Comparison of ENCODE assay signal across 18 cellular contexts in the genomic region with DNA sequence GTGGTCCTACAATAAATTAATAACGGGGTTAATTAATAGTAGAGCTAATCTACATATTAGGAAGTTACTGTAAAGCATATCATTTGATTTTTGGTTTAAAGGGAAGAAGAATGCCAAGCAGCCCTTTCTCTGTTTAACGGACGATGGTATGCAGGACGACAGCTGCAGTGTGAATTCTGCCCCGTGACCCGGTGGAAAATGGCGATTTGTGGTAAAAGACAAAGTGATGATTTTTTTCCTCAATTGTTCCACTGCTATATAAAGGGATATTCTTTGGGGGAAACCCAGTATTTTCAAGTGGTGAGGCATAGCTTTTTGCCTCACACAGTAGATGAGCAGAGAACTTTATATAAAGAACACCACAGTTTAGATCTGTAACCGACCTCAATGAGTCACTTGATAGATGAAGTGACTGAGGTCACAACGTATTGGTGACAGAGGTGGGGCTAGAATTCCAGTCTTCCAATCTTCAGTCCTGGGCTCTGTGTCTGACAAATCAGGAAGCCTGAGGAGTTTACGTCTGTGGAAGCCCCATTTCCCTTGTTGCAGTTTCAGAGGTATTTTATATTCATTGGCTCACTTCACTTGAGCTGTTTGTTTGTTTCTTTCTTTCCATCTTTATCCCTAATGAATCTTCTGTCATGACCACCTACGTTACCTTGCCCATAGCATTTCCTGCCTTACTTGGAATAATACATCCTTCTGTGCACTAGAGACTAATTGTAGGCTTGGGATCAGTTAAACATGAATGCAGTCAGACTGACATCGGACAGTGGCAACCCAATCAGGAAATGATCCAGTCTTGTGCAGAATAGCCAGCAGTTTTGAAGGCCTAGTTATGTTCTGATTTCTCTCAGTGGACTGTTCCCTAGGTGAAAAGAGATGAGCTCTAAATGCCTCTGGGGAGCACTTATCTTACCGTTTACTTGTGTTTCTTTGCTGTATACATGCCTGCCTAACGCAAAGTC. TPM values are rescaled to one million over a fixed set of nuclear protein-coding genes. Genes with fewer than 3 reads are reported as not detected.
DNase-seq lines count a peak whose midpoint lies in the region; TF ChIP-seq lines count a peak whose summit lies in the region.
"Had no signal": no experiment of that assay in that cellular context is flagged by ENCODE, and none has a peak within 500 bp of the region (broad histone marks: within the 10 kb centered on the region; RNA-seq: fewer than 3 reads in every experiment).

No MANE protein-coding gene starts in this region.

- in situ Hi-C loops in GM13976 (cut with MboI; ENCODE audit: low sequenced_read_pairs, unreplicated experiment): no loop called here

- TF ChIP-seq CTCF in HFFc6 (IDR thresholded peaks at IDR 0.05): no peak
- no peak for TF ChIP-seq CTCF in nephron progenitor cell (IDR thresholded peaks at IDR 0.05)
- no peak for TF ChIP-seq CTCF in GM13976 (IDR thresholded peaks at IDR 0.05; ENCODE audit: borderline replicate concordance, control extremely low read depth, extremely low read depth, insufficient read depth, missing control alignments)

- H3K27ac Mint-ChIP-seq in HFFc6 (peak overlapping the region; percentile 7; the same call in 1 of the 2 replicates), nephron progenitor cell (peak overlapping the region; percentile 22)
- H3K27ac Mint-ChIP-seq in activated naive CD8-positive, alpha-beta T cell treated with anti-CD3 and anti-CD28 coated beads for 36 hours: peak overlapping the region; percentile 86

- peaks cover 8% of the 10 kb centered on the region; the same call in 1 of the 2 replicates for H3K4me1 Mint-ChIP-seq in HFFc6 (ENCODE audit: low read depth)
- H3K4me1 Mint-ChIP-seq in activated naive CD8-positive, alpha-beta T cell treated with anti-CD3 and anti-CD28 coated beads for 36 hours: peaks cover 40% of the 10 kb centered on the region
- H3K4me1 Mint-ChIP-seq in nephron progenitor cell: peaks cover 8% of the 10 kb centered on the region

- H3K4me3 Mint-ChIP-seq in HFFc6: no peak overlapping the region
- H3K4me3 Mint-ChIP-seq in activated naive CD8-positive, alpha-beta T cell treated with anti-CD3 and anti-CD28 coated beads for 36 hours: no peak overlapping the region
- no peak overlapping the region for H3K4me3 Mint-ChIP-seq in nephron progenitor cell

- H3K27me3 Mint-ChIP-seq in HFFc6 (ENCODE audit: insufficient read depth) (0 out of 2 replicates have a peak, but pooled peaks cover 2% of the 10 kb centered on the region), nephron progenitor cell (ENCODE audit: low read depth, poor library complexity) (no peaks in the 10 kb centered on the region)
- H3K27me3 Mint-ChIP-seq in activated naive CD8-positive, alpha-beta T cell treated with anti-CD3 and anti-CD28 coated beads for 36 hours: no peaks in the 10 kb centered on the region

- H3K9me3 Mint-ChIP-seq in HFFc6: no peaks in the 10 kb centered on the region
- no peaks in the 10 kb centered on the region for H3K9me3 Mint-ChIP-seq in activated naive CD8-positive, alpha-beta T cell treated with anti-CD3 and anti-CD28 coated beads for 36 hours
- H3K9me3 Mint-ChIP-seq in nephron progenitor cell: no peaks in the 10 kb centered on the region

- DNase-seq in activated CD4-positive, alpha-beta T cell treated with anti-CD3 and anti-CD28 coated beads, Interleukin-2, amount 50 U/mL, for 48 hours: peak; percentile 11 to 28
- no peak for DNase-seq in activated CD4-positive, alpha-beta T cell treated with anti-CD3 and anti-CD28 coated beads for 1 hour
- DNase-seq in HFFc6 (no peak), nephron progenitor cell (no peak), inferior parietal cortex (ENCODE audit: extremely low spot score) (no peak), GM13976 (ENCODE audit: low spot score) (no peak), SIG-M5 (lab: John Stamatoyannopoulos, UW) (no peak)
- DNase-seq in activated naive CD8-positive, alpha-beta T cell treated with anti-CD3 and anti-CD28 coated beads for 36 hours: peak; percentile 33
- DNase-seq: ACHN; activated CD4-positive, CD25-positive, alpha-beta regulatory T cell treated with anti-CD3 and anti-CD28 coated beads, Interleukin-2, amount 50 U/mL, for 72 hours; activated effector memory CD4-positive, alpha-beta T cell treated with anti-CD3 and anti-CD28 coated beads, Interleukin-2, amount 50 U/mL, for 16 hours; Calu3; HCEC 1CT; mucosa of descending colon; NCI-H2171; NCI-H82; spleen; stimulated activated naive CD4-positive, alpha-beta T cell treated with Interleukin-2 at 50 U/mL for 16 hours had no signal

- peaks cover 15% of the 10 kb centered on the region; the same call in 1 of the 2 replicates for H3K36me3 Mint-ChIP-seq in HFFc6 (ENCODE audit: low read depth)
- H3K36me3 Mint-ChIP-seq in activated naive CD8-positive, alpha-beta T cell treated with anti-CD3 and anti-CD28 coated beads for 36 hours: peaks cover 32% of the 10 kb centered on the region
- H3K36me3 Mint-ChIP-seq in nephron progenitor cell (ENCODE audit: low read depth): peaks cover 65% of the 10 kb centered on the region

RNA-seq across cellular contexts. Expression of gene ZRSR2, which starts 30.1 kb away (rescaled TPM):
- 1 to 10 TPM; 5.1 to 7.0 (median 5.6) TPM for total RNA-seq in HFFc6 (2021; fragmentation: NEBNext Ultra II Directional; extraction: Animal tissue kit (Norgen Biotek cat#: 25700))
- total RNA-seq in activated naive CD8-positive, alpha-beta T cell treated with anti-CD3 and anti-CD28 coated beads for 36 hours: 10 to 100 TPM; 11.2 to 12.5 TPM

RNA-seq across cellular contexts. Expression of gene AP1S2, which starts 34.2 kb away (rescaled TPM):
- total RNA-seq in HFFc6 (2021; fragmentation: NEBNext Ultra II Directional; extraction: Animal tissue kit (Norgen Biotek cat#: 25700)): 10 to 100 TPM; 18.5 to 23.0 (median 20.7) TPM
- total RNA-seq in activated naive CD8-positive, alpha-beta T cell treated with anti-CD3 and anti-CD28 coated beads for 36 hours: 10 to 100 TPM; 29.4 to 33.0 TPM

Comparison
In these comparisons a context has a peak if more than half of its experiments do, and no peak if none do; other contexts are left out.
1. DNase-seq: peak in activated CD4-positive, alpha-beta T cell treated with anti-CD3 and anti-CD28 coated beads, Interleukin-2, amount 50 U/mL, for 48 hours (2 of 2) and activated naive CD8-positive, alpha-beta T cell treated with anti-CD3 and anti-CD28 coated beads for 36 hours (single experiment); none in activated CD4-positive, alpha-beta T cell treated with anti-CD3 and anti-CD28 coated beads for 1 hour (single experiment), HFFc6 (single experiment), nephron progenitor cell (single experiment), inferior parietal cortex (single experiment), GM13976 (single experiment) and SIG-M5 (single experiment).
2. H3K27ac Mint-ChIP-seq: peak in every context shown above with its lines; median percentile 86 in activated naive CD8-positive, alpha-beta T cell treated with anti-CD3 and anti-CD28 coated beads for 36 hours; 22 in nephron progenitor cell; 7 in HFFc6.